In the genomic region with DNA sequence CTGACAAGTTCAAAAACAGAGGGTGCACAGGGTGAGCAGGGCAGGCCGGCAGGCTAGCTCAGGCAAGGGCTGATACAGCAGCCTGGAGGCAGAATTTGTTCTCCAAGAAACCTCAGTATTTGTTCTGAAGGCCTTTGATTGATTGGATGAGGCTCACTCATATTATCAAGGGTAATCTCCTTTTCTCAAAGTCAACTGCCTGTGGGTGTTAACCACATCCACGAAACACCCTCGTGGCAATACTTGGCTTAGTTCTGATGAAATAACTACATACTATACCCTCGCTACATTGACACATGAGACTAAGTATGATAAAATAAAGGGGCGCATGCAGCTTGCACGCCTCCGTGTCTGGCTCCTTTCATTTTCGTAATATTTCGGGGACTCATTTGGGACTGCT, we compare ENCODE assay signal across 15 cellular contexts. TPM values are rescaled to one million over a fixed set of nuclear protein-coding genes. Genes with fewer than 3 reads are reported as not detected.
DNase-seq lines count a peak whose midpoint lies in the region; ATAC-seq and TF ChIP-seq lines count a peak whose summit lies in the region.
"Had no signal": no experiment of that assay in that cellular context is flagged by ENCODE, and none has a peak within 500 bp of the region (broad histone marks: within the 10 kb centered on the region; RNA-seq: fewer than 3 reads in every experiment).

No MANE protein-coding gene starts in this region.

- DNase-seq in activated naive CD4-positive, alpha-beta T cell treated with anti-CD3 and anti-CD28 coated beads, Interleukin-2, amount 10 ng/mL, durations not matched to agents 7 days and 5 days, result peak; percentile 56
- DNase-seq in activated naive CD4-positive, alpha-beta T cell treated with anti-CD3 and anti-CD28 coated beads, Interleukin-2, amount 50 U/mL, for 16 hours, result no peak
- DNase-seq in NK-92 (lab: John Stamatoyannopoulos, UW; ENCODE audit: unreplicated experiment) (peak; percentile 28), osteoblast (ENCODE audit: insufficient read length, low spot score, missing footprints) (no peak), iPS-NIHi7 (ENCODE audit: extremely low spot score) (no peak), left cardiac atrium (no peak)
- peak; percentile 37 for DNase-seq in activated gamma-delta T cell treated with anti-CD3 and anti-CD28 coated beads, Interleukin-2, amount 50 U/mL, for 16 hours (ENCODE audit: low read depth)
- DNase-seq: amygdala, DMS 273 treated with DMSO at 0.1 percent for 48 hours, NCI-H2029, stomach, uterus had no signal

- H3K4me1 ChIP-seq in osteoblast (ENCODE audit: insufficient read depth, low read length), result peaks cover 6% of the 10 kb centered on the region
- H3K4me1 ChIP-seq: uterus had no signal

- H3K27me3 ChIP-seq in osteoblast (ENCODE audit: insufficient read depth, low read length), result peaks cover 47% of the 10 kb centered on the region

- intact Hi-C loops in left cardiac atrium (cut with DNase I), result no loop called here

- no peak overlapping the region for H3K27ac ChIP-seq in osteoblast (ENCODE audit: low read depth, low read length)
- H3K27ac ChIP-seq: RWPE1, stomach, uterus had no signal

- CTCF ChIA-PET in activated naive CD4-positive, alpha-beta T cell treated with anti-CD3 and anti-CD28 coated beads, Interleukin-2, amount 10 ng/mL, durations not matched to agents 7 days and 5 days (lab: Charles Lee), result interaction anchor here (0.7 to 2.1 kb wide), 3 partner anchors 10 to 126 kb away, joined by 3 to 12 read pairs (median 7); no protein-coding TSS in a partner anchor

- H3K4me1 Mint-ChIP-seq in activated naive CD4-positive, alpha-beta T cell treated with anti-CD3 and anti-CD28 coated beads, Interleukin-2, amount 10 ng/mL, durations not matched to agents 7 days and 5 days, result peaks cover 29% of the 10 kb centered on the region

- H3K27me3 Mint-ChIP-seq in activated naive CD4-positive, alpha-beta T cell treated with anti-CD3 and anti-CD28 coated beads, Interleukin-2, amount 10 ng/mL, durations not matched to agents 7 days and 5 days, result peaks cover 45% of the 10 kb centered on the region

- H3K27ac Mint-ChIP-seq in activated naive CD4-positive, alpha-beta T cell treated with anti-CD3 and anti-CD28 coated beads, Interleukin-2, amount 10 ng/mL, durations not matched to agents 7 days and 5 days, result peak overlapping the region; percentile 1

- H4K20me1 ChIP-seq in osteoblast (ENCODE audit: insufficient read depth, low read length), result no peaks in the 10 kb centered on the region

- no peaks in the 10 kb centered on the region for H3K9me3 ChIP-seq in osteoblast (ENCODE audit: low read depth, low read length)
- H3K9me3 ChIP-seq: stomach, uterus had no signal

- no peak overlapping the region for H2AFZ ChIP-seq in osteoblast (ENCODE audit: low read length)

- H3K4me3 ChIP-seq in osteoblast (ENCODE audit: insufficient read depth, low read length), result peak overlapping the region; percentile 17
- H3K4me3 ChIP-seq: stomach, uterus had no signal

- TF ChIP-seq CTCF in osteoblast (IDR thresholded peaks at IDR 0.05; ENCODE audit: extremely low read depth, low read depth, low read length), result no peak

- peak overlapping the region; percentile 55 for H3K4me2 ChIP-seq in osteoblast (ENCODE audit: insufficient read depth, low read length)

- H3K79me2 ChIP-seq in osteoblast (ENCODE audit: insufficient read depth, low read length), result peaks cover 4% of the 10 kb centered on the region

- H3K36me3 ChIP-seq in osteoblast (ENCODE audit: insufficient read depth, low read length), result no peaks in the 10 kb centered on the region
- H3K36me3 ChIP-seq: stomach, uterus had no signal

- no peak for ATAC-seq in HG02884 (IDR thresholded peaks at IDR 0.05; ENCODE audit: unreplicated experiment)
- no peak for ATAC-seq in left cardiac atrium
- ATAC-seq: sciatic nerve had no signal

- H3K4me3 Mint-ChIP-seq in activated naive CD4-positive, alpha-beta T cell treated with anti-CD3 and anti-CD28 coated beads, Interleukin-2, amount 10 ng/mL, durations not matched to agents 7 days and 5 days, result no peak overlapping the region

- H3K9me3 Mint-ChIP-seq in activated naive CD4-positive, alpha-beta T cell treated with anti-CD3 and anti-CD28 coated beads, Interleukin-2, amount 10 ng/mL, durations not matched to agents 7 days and 5 days, result no peaks in the 10 kb centered on the region

- no peaks in the 10 kb centered on the region for H3K36me3 Mint-ChIP-seq in activated naive CD4-positive, alpha-beta T cell treated with anti-CD3 and anti-CD28 coated beads, Interleukin-2, amount 10 ng/mL, durations not matched to agents 7 days and 5 days

RNA-seq across cellular contexts. Expression of gene PPP2R2D, which starts 4.4 kb away (rescaled TPM):
- total RNA-seq in osteoblast, result 23.9 and 30.1 TPM in 2 replicates
- total RNA-seq in left cardiac atrium, result 10 to 100 TPM; 30.0 to 38.4 TPM

Comparison
In these comparisons a context has a peak if more than half of its experiments do, and no peak if none do; other contexts are left out.
1. DNase-seq: peak in activated naive CD4-positive, alpha-beta T cell treated with anti-CD3 and anti-CD28 coated beads, Interleukin-2, amount 10 ng/mL, durations not matched to agents 7 days and 5 days (single experiment), NK-92 (single experiment) and activated gamma-delta T cell treated with anti-CD3 and anti-CD28 coated beads, Interleukin-2, amount 50 U/mL, for 16 hours (single experiment); none in activated naive CD4-positive, alpha-beta T cell treated with anti-CD3 and anti-CD28 coated beads, Interleukin-2, amount 50 U/mL, for 16 hours (single experiment), osteoblast (single experiment), iPS-NIHi7 (single experiment) and left cardiac atrium (single experiment).